ENCODE assay signal across 18 cellular contexts in the genomic region with DNA sequence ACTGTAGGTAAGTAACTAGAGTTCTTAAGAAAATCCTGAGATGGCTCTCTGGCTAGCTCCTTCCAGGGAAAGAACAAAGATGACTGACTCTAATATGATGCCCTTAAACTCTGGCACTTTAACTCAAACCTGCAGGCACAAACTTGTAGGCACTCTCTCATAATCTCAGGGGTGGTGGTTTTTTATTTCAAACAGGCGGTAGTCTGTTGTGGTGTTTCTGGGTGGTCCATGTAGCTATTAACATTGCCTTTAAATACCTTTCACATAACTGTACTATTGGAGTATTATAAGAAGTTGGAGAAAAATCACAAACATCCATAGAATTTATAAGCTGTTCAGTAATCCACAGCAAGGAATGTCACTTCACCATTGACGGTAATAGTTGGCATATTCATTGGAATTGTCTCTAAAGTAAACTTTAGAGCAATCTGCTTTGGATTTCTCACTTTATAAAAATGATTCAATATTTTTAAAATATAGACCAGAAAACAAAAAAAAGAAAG.
"Had no signal": no experiment of that assay in that cellular context is flagged by ENCODE, and none has a peak within 500 bp of the region (broad histone marks: within the 10 kb centered on the region; RNA-seq: fewer than 3 reads in every experiment).

No MANE protein-coding gene starts in this region.

- H3K9ac ChIP-seq: neural progenitor cell had no signal

- H3K27ac ChIP-seq: breast epithelium, epithelial cell of prostate, left ventricle myocardium inferior, neural progenitor cell, psoas muscle had no signal

- H3K27me3 ChIP-seq: breast epithelium, neural progenitor cell had no signal

- ATAC-seq: activated CD8-positive, alpha-beta T cell treated with anti-CD3 and anti-CD28 coated beads, Interleukin-2, amount 10 ng/mL, durations not matched to agents 7 days and 5 days; naive thymus-derived CD8-positive, alpha-beta T cell; psoas muscle; right cardiac atrium; stimulated activated memory B cell treated with anti-CD40 and anti-IgM and Interleukin-4, amounts not matched to agents 10 μg/mL and 1 μg/mL and 100 μg/mL, for 72 hours had no signal

- H2AFZ ChIP-seq: neural progenitor cell had no signal

- H3K4me2 ChIP-seq: neural progenitor cell had no signal

- DNase-seq: activated CD4-positive, alpha-beta T cell treated with anti-CD3 and anti-CD28 coated beads for 1 hour; activated CD4-positive, alpha-beta T cell treated with anti-CD3 and anti-CD28 coated beads, Interleukin-2, amount 50 U/mL, for 1 hour; activated CD8-positive, alpha-beta T cell treated with anti-CD3 and anti-CD28 coated beads, Interleukin-2, amount 10 ng/mL, durations not matched to agents 7 days and 5 days; activated gamma-delta T cell; anterior cingulate cortex; cortex of kidney; foreskin fibroblast; left ventricle myocardium inferior; naive thymus-derived CD8-positive, alpha-beta T cell; psoas muscle; right cardiac atrium; small intestine; stimulated activated CD4-positive, alpha-beta T cell treated with anti-CD3 and anti-CD28 coated beads, Interleukin-2, amount 100 ng/mL, for 24 hours; T-helper 9 cell had no signal

- H3K4me3 ChIP-seq: breast epithelium, left ventricle myocardium inferior, neural progenitor cell, psoas muscle had no signal

- H3K36me3 ChIP-seq: breast epithelium, left ventricle myocardium inferior, neural progenitor cell had no signal

- H3K4me1 ChIP-seq: breast epithelium, left ventricle myocardium inferior, neural progenitor cell, psoas muscle had no signal

- FAIRE-seq: small intestine had no signal

- H3K9me3 ChIP-seq: psoas muscle had no signal
